Comparison of ENCODE assay signal across 8 cellular contexts in genomic region chr10:89702121-89702480, GRCh38. TPM values are rescaled to one million over a fixed set of nuclear protein-coding genes. Genes with fewer than 3 reads are reported as not detected.
DNase-seq lines count a peak whose midpoint lies in the region; ATAC-seq, FAIRE-seq and TF ChIP-seq lines count a peak whose summit lies in the region.

No MANE protein-coding gene starts in this region.

- no peak for FAIRE-seq in small intestine (lab: Jason Lieb, UNC)

- TF ChIP-seq CTCF in endodermal cell (conservative IDR thresholded peaks at IDR 0.05), result no peak
- TF ChIP-seq CTCF in ovary (IDR thresholded peaks at IDR 0.05), result no peak
- no peak for TF ChIP-seq CTCF in lower leg skin (IDR thresholded peaks at IDR 0.05)

- H3K36me3 Mint-ChIP-seq in T-helper 17 cell (ENCODE audit: low read depth), result no peaks in the 10 kb centered on the region
- peaks cover 4% of the 10 kb centered on the region for H3K36me3 Mint-ChIP-seq in endodermal cell (ENCODE audit: low read depth)

- no peaks in the 10 kb centered on the region for H3K9me3 ChIP-seq in GM23248 (ENCODE audit: low read depth)
- H3K9me3 ChIP-seq in T-helper 17 cell (ENCODE audit: control insufficient read depth, low read length, poor library complexity, severe bottlenecking), result no peaks in the 10 kb centered on the region
- no peaks in the 10 kb centered on the region for H3K9me3 ChIP-seq in endodermal cell (ENCODE audit: control insufficient read depth, low read length)
- H3K9me3 ChIP-seq in ovary, result no peaks in the 10 kb centered on the region
- no peaks in the 10 kb centered on the region for H3K9me3 ChIP-seq in small intestine (ENCODE audit: control insufficient read depth, low read depth)

- H3K4me3 Mint-ChIP-seq in T-helper 17 cell (peak overlapping the region; percentile 98), endodermal cell (peak overlapping the region; percentile 97)

- DNase-seq in AG08395 (ENCODE audit: low spot score) (peak; percentile 3), GM23248 (peak; percentile 55), T-helper 17 cell (peak in 1 of 3 donors; percentile 5), endodermal cell (peak; percentile 50), ovary (no peak), small intestine (no peak), lower leg skin (ENCODE audit: low spot score in 2 of 2) (no peak), left lobe of liver (ENCODE audit: low spot score) (no peak)

- H3K4me1 Mint-ChIP-seq in T-helper 17 cell (peaks cover 26% of the 10 kb centered on the region), endodermal cell (peaks cover 28% of the 10 kb centered on the region)

- no peaks in the 10 kb centered on the region for H4K20me1 ChIP-seq in GM23248 (ENCODE audit: insufficient read depth)

- no peak for TF ChIP-seq EP300 in ovary (IDR thresholded peaks at IDR 0.05)

- H3K36me3 ChIP-seq in GM23248 (ENCODE audit: low read depth) (no peaks in the 10 kb centered on the region), endodermal cell (ENCODE audit: control insufficient read depth, insufficient read depth, low read length) (peaks cover 11% of the 10 kb centered on the region), ovary (no peaks in the 10 kb centered on the region), small intestine (ENCODE audit: control insufficient read depth in 2 of 2, insufficient read depth in 2 of 2, low read length in 2 of 2) (no peaks in the 10 kb centered on the region)

- H3K4me3 ChIP-seq in GM23248 (peak overlapping the region; percentile 81), endodermal cell (ENCODE audit: low read length) (peak overlapping the region; percentile 97), ovary (peak overlapping the region; percentile 73), small intestine (ENCODE audit: low read depth in 1 of 2, low read length in 2 of 2) (peak overlapping the region in 1 of 2 donors; percentile 86), lower leg skin (ENCODE audit: low read depth, poor library complexity, severe bottlenecking) (no peak overlapping the region)

- peaks cover 16% of the 10 kb centered on the region; the same call in 1 of the 2 replicates for H3F3A ChIP-seq in GM23248 (ENCODE audit: insufficient read depth)

- H3K4me2 ChIP-seq in GM23248 (ENCODE audit: unreplicated experiment), result peak overlapping the region; percentile 97

- no peak for ATAC-seq in T-helper 17 cell
- ATAC-seq in left lobe of liver, result no peak

- 1 to 2% methylated on average over 7 of the region's 7 CpGs for WGBS in GM23248 (ENCODE audit: low coverage in 1 of 2, low lambda C conversion rate in 2 of 2, missing lambda C conversion rate in 2 of 2), 2 experiments
- WGBS in endodermal cell (ENCODE audit: insufficient coverage in 1 of 2, insufficient read length in 1 of 2), 2 experiments, result 0 to 14% methylated on average over 3 to 6 of the region's 7 CpGs
- WGBS in ovary, 3 donors, result 13 to 17% (median 14%) methylated on average over 7 of the region's 7 CpGs
- 5 to 16% (median 13%) methylated on average over 7 of the region's 7 CpGs for WGBS in small intestine, 3 donors
- 11 to 12% methylated on average over 7 of the region's 7 CpGs for WGBS in lower leg skin, 2 donors

- H2AFZ ChIP-seq in GM23248, result peak overlapping the region; percentile 94

- H3K27me3 ChIP-seq in GM23248 (replicated peaks; ENCODE audit: insufficient read depth) (no peaks in the 10 kb centered on the region), endodermal cell (ENCODE audit: control insufficient read depth, insufficient read depth, low read length, poor library complexity, severe bottlenecking) (no peaks in the 10 kb centered on the region), ovary (no peaks in the 10 kb centered on the region), small intestine (ENCODE audit: control insufficient read depth in 2 of 2, insufficient read depth in 2 of 2, low read length in 2 of 2) (no peaks in the 10 kb centered on the region)

- H3K9ac ChIP-seq in GM23248 (peak overlapping the region; percentile 83), endodermal cell (ENCODE audit: extremely low read depth, low read length, poor library complexity, severe bottlenecking) (peak overlapping the region; percentile 88)

- H3K4me1 ChIP-seq in GM23248 (ENCODE audit: insufficient read depth), result peaks cover 35% of the 10 kb centered on the region
- H3K4me1 ChIP-seq in endodermal cell (ENCODE audit: control insufficient read depth, insufficient read depth, low read length), result peaks cover 6% of the 10 kb centered on the region
- H3K4me1 ChIP-seq in ovary (ENCODE audit: insufficient read depth), result peaks cover 3% of the 10 kb centered on the region
- H3K4me1 ChIP-seq in small intestine (ENCODE audit: control insufficient read depth in 2 of 2, insufficient read depth in 1 of 2, low read depth in 1 of 2, low read length in 1 of 2), result no peaks in the 10 kb centered on the region

- no peaks in the 10 kb centered on the region for H3K9me2 ChIP-seq in GM23248 (ENCODE audit: insufficient read depth)

- no peaks in the 10 kb centered on the region for H3K9me3 Mint-ChIP-seq in endodermal cell

- intact Hi-C loops in ovary (cut with DNase I) (loop anchor here in 2 of 4 donors (5.0 to 10.0 kb wide), 2 partner anchors 267 to 270 kb away; no protein-coding TSS in a partner anchor), lower leg skin (cut with DNase I; ENCODE audit: low total_unique reads) (no loop called here)

- peak overlapping the region; percentile 94 for H3K27ac Mint-ChIP-seq in T-helper 17 cell
- peak overlapping the region; percentile 100 for H3K27ac Mint-ChIP-seq in endodermal cell

- in situ Hi-C loops in GM23248 (cut with MboI), result loop anchor here (25.0 kb wide), 1 partner anchor 290 kb away; the partner anchor contains the start of gene IFIT5

- H3K27ac ChIP-seq in GM23248 (peak overlapping the region; percentile 78), endodermal cell (ENCODE audit: low read depth, low read length) (no peak overlapping the region), ovary (no peak overlapping the region), small intestine (ENCODE audit: low read depth in 1 of 2, low read length in 1 of 2) (peak overlapping the region in 1 of 2 donors; percentile 60)

- no peaks in the 10 kb centered on the region for H3K27me3 Mint-ChIP-seq in T-helper 17 cell
- H3K27me3 Mint-ChIP-seq in endodermal cell (ENCODE audit: insufficient read depth), result no peaks in the 10 kb centered on the region

- peaks cover 55% of the 10 kb centered on the region for H3K79me2 ChIP-seq in GM23248 (ENCODE audit: insufficient read depth)

- TF ChIP-seq POLR2A in ovary (IDR thresholded peaks at IDR 0.05), result no peak
- TF ChIP-seq POLR2A in lower leg skin (IDR thresholded peaks at IDR 0.05), result no peak

RNA-seq across cellular contexts. Expression of gene KIF20B, which starts 0.7 kb away (rescaled TPM):
- total RNA-seq in GM23248 (2014; rRNA removed; shearing (Covaris generic)), result 7.8 and 8.9 TPM in 2 replicates
- polyA plus RNA-seq in GM23248 (2016; fragmentation: Nextera tagmentation; extraction: Ambion mirVana) (17.1 and 17.8 TPM in 2 replicates), ovary (1 to 10 TPM; 2.4 to 2.5 TPM), small intestine (1 to 10 TPM; 1.6 to 6.1 (median 1.6) TPM)
- total RNA-seq in T-helper 17 cell (10 to 100 TPM; 17.6 to 36.2 TPM), endodermal cell (10 to 100 TPM; 43.4 to 43.7 TPM), ovary (1 to 10 TPM; 2.6 to 9.3 (median 6.3) TPM), lower leg skin (1 to 10 TPM; 3.2 to 6.2 (median 5.7) TPM), left lobe of liver (2.0 TPM)
- 21.5 TPM for polyA plus RNA-seq in endodermal cell (2013, experiment 1 of 2)
- polyA plus RNA-seq in endodermal cell (2013, experiment 2 of 2), result 27.4 TPM

RNA-seq across cellular contexts. Expression of gene PANK1, which starts 57.1 kb away (rescaled TPM):
- total RNA-seq in GM23248 (2014; rRNA removed; shearing (Covaris generic)), result 3.6 and 4.6 TPM in 2 replicates
- polyA plus RNA-seq in GM23248 (2016; fragmentation: Nextera tagmentation; extraction: Ambion mirVana), result 2.1 and 3.3 TPM in 2 replicates
- 1 to 10 TPM; 1.2 to 1.6 TPM for total RNA-seq in T-helper 17 cell
- 10 to 100 TPM; 23.4 to 28.8 TPM for total RNA-seq in endodermal cell
- polyA plus RNA-seq in endodermal cell (2013, experiment 1 of 2), result 25.4 TPM
- 24.8 TPM for polyA plus RNA-seq in endodermal cell (2013, experiment 2 of 2)
- 1 to 10 TPM; 1.7 to 6.2 (median 4.5) TPM for total RNA-seq in ovary
- 1 to 10 TPM; 2.0 to 5.7 TPM for polyA plus RNA-seq in ovary
- polyA plus RNA-seq in small intestine, result 10 to 100 TPM; 13.1 to 26.8 (median 15.9) TPM
- total RNA-seq in lower leg skin, result 10 to 100 TPM; 10.8 to 36.3 (median 30.2) TPM
- 48.9 TPM for total RNA-seq in left lobe of liver

Comparison
In these comparisons a context has a peak if more than half of its experiments do, and no peak if none do; other contexts are left out.
1. DNase-seq: peak in AG08395 (single experiment), GM23248 (single experiment) and endodermal cell (single experiment); none in ovary (0 of 5), small intestine (single experiment), lower leg skin (0 of 2) and left lobe of liver (single experiment).